In genomic region chr1:46747683-46748288, GRCh38 we compare ENCODE assay signal across 8 cellular contexts. TPM values are rescaled to one million over a fixed set of nuclear protein-coding genes. Genes with fewer than 3 reads are reported as not detected.
A peak's percentile ranks its signal among the peaks of the same experiment; 100 is the strongest.
DNase-seq lines count a peak whose midpoint lies in the region; ATAC-seq and TF ChIP-seq lines count a peak whose summit lies in the region.

No MANE protein-coding gene starts in this region.

- H3K9me3 ChIP-seq in tibial nerve, result no peaks in the 10 kb centered on the region

- H3K4me1 ChIP-seq in tibial nerve, result peaks cover 0 to 29% (median 0%) of the 10 kb centered on the region in 4 donors

- H3K36me3 ChIP-seq in tibial nerve, result no peaks in the 10 kb centered on the region

- no peaks in the 10 kb centered on the region for H3K9me3 Mint-ChIP-seq in stimulated activated naive CD8-positive, alpha-beta T cell treated with anti-CD3 and anti-CD28 coated beads, Interleukin-15, amount 100 ng/mL, for 72 hours

- peak; percentile 54 for ATAC-seq in stimulated activated naive CD8-positive, alpha-beta T cell treated with anti-CD3 and anti-CD28 coated beads, Interleukin-15, amount 100 ng/mL, for 72 hours
- no peak for ATAC-seq in stimulated activated naive CD8-positive, alpha-beta T cell treated with anti-CD3 and anti-CD28 coated beads, Interleukin-15, Interleukin-2, amounts not matched to agents 100 U/mL and 50 U/mL, for 24 hours
- ATAC-seq in HG02798 (IDR thresholded peaks at IDR 0.05; ENCODE audit: poor library complexity, unreplicated experiment), result no peak

- TF ChIP-seq POLR2A in tibial nerve (IDR thresholded peaks at IDR 0.05), result no peak

- H3K27me3 ChIP-seq in tibial nerve, result no peaks in the 10 kb centered on the region

- H3K27me3 Mint-ChIP-seq in stimulated activated naive CD8-positive, alpha-beta T cell treated with anti-CD3 and anti-CD28 coated beads, Interleukin-15, amount 100 ng/mL, for 72 hours, result peaks cover 54% of the 10 kb centered on the region

- no peak overlapping the region for H3K27ac ChIP-seq in tibial nerve

- WGBS in tibial nerve, 2 donors, result 28% methylated on average over 5 of the region's 5 CpGs

- H3K4me1 Mint-ChIP-seq in stimulated activated naive CD8-positive, alpha-beta T cell treated with anti-CD3 and anti-CD28 coated beads, Interleukin-15, amount 100 ng/mL, for 72 hours, result no peaks in the 10 kb centered on the region

- peak in 1 of 2 donors; percentile 16 for TF ChIP-seq EP300 in tibial nerve (IDR thresholded peaks at IDR 0.05)

- no peak for DNase-seq in stimulated activated naive CD8-positive, alpha-beta T cell treated with anti-CD3 and anti-CD28 coated beads, Interleukin-15, amount 100 ng/mL, for 72 hours
- DNase-seq in stimulated activated naive CD8-positive, alpha-beta T cell treated with anti-CD3 and anti-CD28 coated beads, Interleukin-15, Interleukin-2, amounts not matched to agents 100 U/mL and 50 U/mL, for 24 hours, result no peak
- DNase-seq in NCI-H2196 treated with DMSO at 0.1 percent for 48 hours (lab: John Stamatoyannopoulos, UW; ENCODE audit: unreplicated experiment), result peak; percentile 32
- DNase-seq in astrocyte of the hippocampus (ENCODE audit: low read depth, low spot score), result peak; percentile 74
- peak; percentile 71 for DNase-seq in iris pigment epithelial cell (ENCODE audit: low read depth)
- DNase-seq in tibial nerve (ENCODE audit: low spot score in 2 of 2), result peak in 1 of 2 donors; percentile 78
- no peak for DNase-seq in NCI-H128 (lab: John Stamatoyannopoulos, UW; ENCODE audit: unreplicated experiment)

- TF ChIP-seq CTCF in tibial nerve (IDR thresholded peaks at IDR 0.05), result peak; percentile 36 to 80 (median 60)

- no peak overlapping the region for H3K4me3 Mint-ChIP-seq in stimulated activated naive CD8-positive, alpha-beta T cell treated with anti-CD3 and anti-CD28 coated beads, Interleukin-15, amount 100 ng/mL, for 72 hours

- no peak overlapping the region for H3K27ac Mint-ChIP-seq in stimulated activated naive CD8-positive, alpha-beta T cell treated with anti-CD3 and anti-CD28 coated beads, Interleukin-15, amount 100 ng/mL, for 72 hours

- no peak overlapping the region for H3K4me3 ChIP-seq in tibial nerve

RNA-seq across cellular contexts. Expression of gene EFCAB14, which starts 28.9 kb away (rescaled TPM):
- 100 to 1,000 TPM in 2 of 4 donors, 10 to 100 TPM in 2; 81.0 to 106 (median 97.0) TPM for total RNA-seq in tibial nerve

RNA-seq across cellular contexts. Expression of gene CYP4B1, which starts 51.1 kb away (rescaled TPM):
- 1,000 to 10,000 TPM in 2 of 4 donors, 100 to 1,000 TPM in 2; 578 to 1,081 (median 834) TPM for total RNA-seq in tibial nerve

Comparison
In these comparisons a context has a peak if more than half of its experiments do, and no peak if none do; other contexts are left out.
1. DNase-seq: peak in NCI-H2196 treated with DMSO at 0.1 percent for 48 hours (single experiment), astrocyte of the hippocampus (single experiment) and iris pigment epithelial cell (single experiment); none in stimulated activated naive CD8-positive, alpha-beta T cell treated with anti-CD3 and anti-CD28 coated beads, Interleukin-15, amount 100 ng/mL, for 72 hours (0 of 2), stimulated activated naive CD8-positive, alpha-beta T cell treated with anti-CD3 and anti-CD28 coated beads, Interleukin-15, Interleukin-2, amounts not matched to agents 100 U/mL and 50 U/mL, for 24 hours (single experiment) and NCI-H128 (single experiment).